2 cellular contexts compared by ENCODE assay signal in the genomic region with DNA sequence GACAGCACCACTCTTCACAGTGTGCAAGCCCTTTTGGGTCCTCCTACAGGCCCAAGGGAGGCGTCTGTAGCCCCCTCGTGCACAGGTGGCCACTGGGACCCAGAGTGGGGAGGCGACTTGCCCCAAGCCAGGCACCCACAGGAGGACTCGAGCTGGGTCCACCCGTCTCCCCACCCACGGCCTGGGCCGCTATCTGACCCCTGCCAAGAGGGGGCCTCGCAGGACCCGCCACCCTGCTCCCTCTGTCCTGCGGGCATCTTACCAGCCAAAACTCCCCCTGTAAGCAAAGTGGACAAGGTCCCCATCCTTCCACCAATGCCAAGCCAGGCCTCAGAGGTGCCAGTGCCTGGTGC.
TF ChIP-seq lines count a peak whose summit lies in the region.

No MANE protein-coding gene starts in this region.

TF ChIP-seq in GM23338, 12 proteins besides CTCF, POLR2A, EP300 and RAD21 (continues in another document):
- TF ChIP-seq ZNF462 (CRISPR knock-in tag; IDR thresholded peaks at IDR 0.05) (no peak), ETS1 (IDR thresholded peaks at IDR 0.05) (no peak), ZNF331 (CRISPR knock-in tag; IDR thresholded peaks at IDR 0.05; ENCODE audit: low read depth) (no peak), JUNB (IDR thresholded peaks at IDR 0.05; ENCODE audit: unreplicated experiment) (no peak), ZNF114 (CRISPR knock-in tag; IDR thresholded peaks at IDR 0.05) (no peak), EZH2 (IDR thresholded peaks at IDR 0.05; ENCODE audit: low read depth, unreplicated experiment) (no peak), STAT1 (IDR thresholded peaks at IDR 0.05; ENCODE audit: unreplicated experiment) (no peak), EZH2phosphoT487 (IDR thresholded peaks at IDR 0.05; ENCODE audit: unreplicated experiment) (no peak), REST (IDR thresholded peaks at IDR 0.05; ENCODE audit: unreplicated experiment) (no peak), POLR2AphosphoS5 (IDR thresholded peaks at IDR 0.05; ENCODE audit: low read depth) (no peak), CREB1 (CRISPR knock-in tag; IDR thresholded peaks at IDR 0.05; ENCODE audit: low read depth) (no peak)

TF ChIP-seq in HCT116, 20 proteins besides CTCF, POLR2A, EP300 and RAD21 (continued from another document):
- TF ChIP-seq ZNF274 (IDR thresholded peaks at IDR 0.05; ENCODE audit: low read depth, low read length) (no peak), YY1 (IDR thresholded peaks at IDR 0.05; ENCODE audit: extremely low read depth, insufficient replicate concordance, low read depth, low read length) (no peak), FOSL1 (IDR thresholded peaks at IDR 0.05; ENCODE audit: low read depth) (no peak), CEBPB (IDR thresholded peaks at IDR 0.05; ENCODE audit: low read depth) (no peak), EZH2phosphoT487 (IDR thresholded peaks at IDR 0.05; ENCODE audit: borderline replicate concordance) (no peak), ATF3 (IDR thresholded peaks at IDR 0.05) (no peak)
- TF ChIP-seq, protein P1, sequence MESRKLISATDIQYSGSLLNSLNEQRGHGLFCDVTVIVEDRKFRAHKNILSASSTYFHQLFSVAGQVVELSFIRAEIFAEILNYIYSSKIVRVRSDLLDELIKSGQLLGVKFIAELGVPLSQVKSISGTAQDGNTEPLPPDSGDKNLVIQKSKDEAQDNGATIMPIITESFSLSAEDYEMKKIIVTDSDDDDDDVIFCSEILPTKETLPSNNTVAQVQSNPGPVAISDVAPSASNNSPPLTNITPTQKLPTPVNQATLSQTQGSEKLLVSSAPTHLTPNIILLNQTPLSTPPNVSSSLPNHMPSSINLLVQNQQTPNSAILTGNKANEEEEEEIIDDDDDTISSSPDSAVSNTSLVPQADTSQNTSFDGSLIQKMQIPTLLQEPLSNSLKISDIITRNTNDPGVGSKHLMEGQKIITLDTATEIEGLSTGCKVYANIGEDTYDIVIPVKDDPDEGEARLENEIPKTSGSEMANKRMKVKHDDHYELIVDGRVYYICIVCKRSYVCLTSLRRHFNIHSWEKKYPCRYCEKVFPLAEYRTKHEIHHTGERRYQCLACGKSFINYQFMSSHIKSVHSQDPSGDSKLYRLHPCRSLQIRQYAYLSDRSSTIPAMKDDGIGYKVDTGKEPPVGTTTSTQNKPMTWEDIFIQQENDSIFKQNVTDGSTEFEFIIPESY (IDR thresholded peaks at IDR 0.05; ENCODE audit: extremely low read depth, insufficient replicate concordance, low read length): no peak
